Comparison of ENCODE assay signal across 15 cellular contexts in genomic region chr2:75503048-75503607, GRCh38. TPM values are rescaled to one million over a fixed set of nuclear protein-coding genes. Genes with fewer than 3 reads are reported as not detected.
DNase-seq lines count a peak whose midpoint lies in the region; ATAC-seq and TF ChIP-seq lines count a peak whose summit lies in the region.
"Had no signal": no experiment of that assay in that cellular context is flagged by ENCODE, and none has a peak within 500 bp of the region (broad histone marks: within the 10 kb centered on the region; RNA-seq: fewer than 3 reads in every experiment).

No MANE protein-coding gene starts in this region.

- DNase-seq in AG04449 (ENCODE audit: low read depth, low spot score) = peak; percentile 66
- peak; percentile 93 for DNase-seq in HT1080 (ENCODE audit: low read depth)
- peak; percentile 85 for DNase-seq in astrocyte of the spinal cord (ENCODE audit: low read depth, low spot score)
- DNase-seq in kidney glomerular epithelial cell (lab: John Stamatoyannopoulos, UW) = peak; percentile 90
- DNase-seq: activated CD4-positive, alpha-beta memory T cell treated with anti-CD3 and anti-CD28 coated beads for 36 hours; NCI-H2081 treated with DMSO at 0.1 percent for 48 hours; stimulated activated naive CD4-positive, alpha-beta T cell had no signal

- CTCF ChIA-PET in AG04449 (lab: Yijun Ruan, JAX) = interaction anchor here (0.7 to 5.4 kb wide), 12 partner anchors 12 to 125 kb away, joined by 3 to 38 read pairs (median 3); no protein-coding TSS in a partner anchor

- ATAC-seq in HG02938 (IDR thresholded peaks at IDR 0.05; ENCODE audit: unreplicated experiment) (no peak), HG02623 (IDR thresholded peaks at IDR 0.05; ENCODE audit: unreplicated experiment) (no peak), HG03097 (IDR thresholded peaks at IDR 0.05; ENCODE audit: low FRiP score, unreplicated experiment) (no peak), HG02870 (IDR thresholded peaks at IDR 0.05; ENCODE audit: unreplicated experiment) (no peak)

- POLR2A ChIA-PET in AG04449 (lab: Yijun Ruan, JAX) = interaction anchor here (0.7 to 1.1 kb wide), 2 partner anchors 58 to 93 kb away, joined by 3 to 4 read pairs; no protein-coding TSS in a partner anchor

- in situ Hi-C loops in astrocyte of the spinal cord (cut with HindIII; ENCODE audit: low sequenced_read_pairs) = no loop called here

- TF ChIP-seq CTCF in AG04449 (IDR thresholded peaks at IDR 0.05; ENCODE audit: insufficient read depth, low read length, missing control alignments) (no peak), astrocyte of the spinal cord (IDR thresholded peaks at IDR 0.05; ENCODE audit: low read depth, low read length) (no peak)

- no peak overlapping the region for H3K4me3 ChIP-seq in AG04449 (ENCODE audit: low read depth, low read length)
- no peak overlapping the region for H3K4me3 ChIP-seq in astrocyte of the spinal cord (ENCODE audit: low read depth, low read length)
- H3K4me3 ChIP-seq: adrenal gland, SK-N-MC had no signal

RNA-seq across cellular contexts. Expression of gene EVA1A, which starts 57.6 kb away (rescaled TPM):
- 142 and 177 TPM in 2 replicates for total RNA-seq in HT1080 (2014; rRNA removed; shearing (Covaris generic))
- 83.5 and 95.7 TPM in 2 replicates for polyA plus RNA-seq in HT1080 (2015; cell fraction: cytosol; rRNA removed)
- 39.2 and 48.2 TPM in 2 replicates for polyA plus RNA-seq in HT1080 (2015; cell fraction: nucleus; rRNA removed)
- total RNA-seq: activated CD4-positive, alpha-beta memory T cell treated with anti-CD3 and anti-CD28 coated beads for 36 hours had no signal
- polyA plus RNA-seq: CD14-positive monocyte, IgD-negative memory B cell had no signal
